In genomic region chr12:31591308-31591901, GRCh38 we compare ENCODE assay signal across 1 cellular context.
TF ChIP-seq lines count a peak whose summit lies in the region.

No MANE protein-coding gene starts in this region.

TF ChIP-seq in WTC11, 78 proteins besides CTCF, POLR2A, EP300 and RAD21 (continued from another document):
- TF ChIP-seq HMGXB4 (CRISPR knock-in tag; IDR thresholded peaks at IDR 0.05) (no peak), PRRX2 (CRISPR knock-in tag; IDR thresholded peaks at IDR 0.05) (no peak), NR3C1 (CRISPR knock-in tag; conservative IDR thresholded peaks at IDR 0.05; ENCODE audit: low read depth) (no peak), ATF2 (CRISPR knock-in tag; IDR thresholded peaks at IDR 0.05; ENCODE audit: borderline replicate concordance, low read depth) (no peak), ZNF423 (CRISPR knock-in tag; IDR thresholded peaks at IDR 0.05) (no peak), MAX (CRISPR knock-in tag; IDR thresholded peaks at IDR 0.05) (no peak), TEAD1 (CRISPR knock-in tag; IDR thresholded peaks at IDR 0.05) (no peak), ZNF138 (CRISPR knock-in tag; conservative IDR thresholded peaks at IDR 0.05) (no peak)
